Comparison of ENCODE assay signal across 27 cellular contexts in genomic region chr17:74903671-74904070, GRCh38. TPM values are rescaled to one million over a fixed set of nuclear protein-coding genes. Genes with fewer than 3 reads are reported as not detected.
"Had no signal": no experiment of that assay in that cellular context is flagged by ENCODE, and none has a peak within 500 bp of the region (broad histone marks: within the 10 kb centered on the region; RNA-seq: fewer than 3 reads in every experiment).

No MANE protein-coding gene starts in this region.

- DNase-seq: IMR-90, Karpas-422, KG1, MG63, NCI-H1092, NCI-H1105 treated with DMSO at 0.1 percent for 48 hours, NCI-H1417 treated with DMSO at 0.1 percent for 48 hours, NCI-H146, NCI-H1694 treated with DMSO at 0.1 percent for 48 hours, NCI-H2029, NCI-H2081 treated with DMSO at 0.1 percent for 48 hours, NCI-H2171, NCI-H226, NCI-H446, NCI-H510A, NCI-H524 treated with DMSO at 0.1 percent for 48 hours, NCI-H69, NCI-H774, RPMI8226, SHP77, SK-N-SH, SW 1271 had no signal

- H3K36me3 ChIP-seq: MG63 had no signal

- ATAC-seq: HepG2 had no signal

- H3K4me2 ChIP-seq: SK-N-SH had no signal

- H3K27ac ChIP-seq: HL-60 had no signal

- FAIRE-seq: HepG2, RCC 7860 had no signal

- H3K4me3 ChIP-seq: MG63 had no signal

- H3K9ac ChIP-seq: SK-N-SH had no signal

- H3K9me3 ChIP-seq: SK-N-SH had no signal

RNA-seq across cellular contexts. Expression of gene FADS6, which starts 10.2 kb away (rescaled TPM):
- total RNA-seq: HT-29, IMR-90, SK-MEL-5 had no signal
- polyA plus RNA-seq: IMR-90, SK-N-SH had no signal

RNA-seq across cellular contexts. Expression of gene USH1G, which starts 19.4 kb away (rescaled TPM):
- total RNA-seq: HT-29, IMR-90, SK-MEL-5 had no signal
- polyA plus RNA-seq: HepG2, IMR-90, SK-N-SH had no signal

RNA-seq across cellular contexts. Expression of gene OTOP2, which starts 20.4 kb away (rescaled TPM):
- total RNA-seq: HepG2, HT-29, IMR-90, SK-MEL-5 had no signal
- polyA plus RNA-seq: HepG2, IMR-90, SK-N-SH had no signal

RNA-seq across cellular contexts. Expression of gene OTOP3, which starts 32.0 kb away (rescaled TPM):
- total RNA-seq: HepG2, HT-29, IMR-90, SK-MEL-5 had no signal
- polyA plus RNA-seq: HepG2, IMR-90, SK-N-SH had no signal
